Comparison of ENCODE assay signal across 22 cellular contexts in the genomic region with DNA sequence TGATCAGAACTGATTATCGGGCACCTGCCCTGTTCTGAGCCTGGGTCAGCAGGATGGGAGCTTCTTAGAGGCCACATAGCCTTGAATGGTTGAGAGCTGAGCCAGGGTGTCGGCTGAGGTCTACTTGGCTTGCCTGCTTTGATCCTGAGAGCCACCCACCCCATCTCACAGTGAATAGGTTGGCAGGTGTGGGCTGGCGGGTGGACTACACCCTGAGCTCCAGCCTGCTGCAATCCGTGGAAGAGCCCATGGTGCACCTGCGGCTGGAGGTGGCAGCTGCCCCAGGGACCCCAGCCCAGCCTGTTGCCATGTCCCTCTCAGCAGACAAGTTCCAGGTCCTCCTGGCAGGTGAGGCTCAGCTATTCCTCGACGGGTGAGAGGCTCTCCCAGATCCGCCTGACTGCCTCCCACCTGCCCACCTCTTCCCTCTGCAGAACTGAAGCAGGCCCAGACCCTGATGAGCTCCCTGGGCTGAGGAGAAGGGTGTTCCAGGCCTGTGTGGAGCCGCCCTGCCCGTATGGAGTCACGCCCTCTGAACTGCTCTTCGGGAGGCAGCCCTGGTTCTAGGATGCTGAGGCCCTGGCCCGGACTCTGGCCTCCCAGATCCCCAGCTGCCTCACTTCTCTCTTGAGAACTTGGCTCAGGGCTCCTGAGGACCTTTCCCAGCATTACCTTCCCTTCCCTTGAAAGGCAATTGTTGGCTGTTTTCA. TPM values are rescaled to one million over a fixed set of nuclear protein-coding genes. Genes with fewer than 3 reads are reported as not detected.
A peak's percentile ranks its signal among the peaks of the same experiment; 100 is the strongest.
DNase-seq lines count a peak whose midpoint lies in the region; ATAC-seq, FAIRE-seq and TF ChIP-seq lines count a peak whose summit lies in the region.
"Had no signal": no experiment of that assay in that cellular context is flagged by ENCODE, and none has a peak within 500 bp of the region (broad histone marks: within the 10 kb centered on the region; RNA-seq: fewer than 3 reads in every experiment).

No MANE protein-coding gene starts in this region.

- POLR2A ChIA-PET in CD8-positive, alpha-beta memory T cell (lab: Charles Lee) = no interaction called here
- POLR2A ChIA-PET in endothelial cell of umbilical vein (lab: Charles Lee) = no interaction called here

- intact Hi-C loops in endothelial cell of umbilical vein (cut with micrococcal nuclease) = no loop called here

- TSS peak; percentile 8 for BruUV-seq in endothelial cell of umbilical vein (replicated peaks; lab: Mats Ljungman, UMichigan)

- H3K4me2 ChIP-seq in endothelial cell of umbilical vein (ENCODE audit: insufficient read depth, low read length) = no peak overlapping the region
- H3K4me2 ChIP-seq: SK-N-SH had no signal

- no peaks in the 10 kb centered on the region for H3K36me3 ChIP-seq in CD8-positive, alpha-beta memory T cell (ENCODE audit: insufficient read depth, low read length)
- H3K36me3 ChIP-seq in H7 (replicated peaks; ENCODE audit: control insufficient read depth, insufficient read depth, low read length) = peaks cover 3% of the 10 kb centered on the region
- peaks cover 0 to 8% of the 10 kb centered on the region in 2 experiments for H3K36me3 ChIP-seq in endothelial cell of umbilical vein (ENCODE audit: control insufficient read depth in 2 of 2, extremely low read depth in 1 of 2, insufficient read depth in 2 of 2, low read length in 2 of 2)

- H3K36me3 Mint-ChIP-seq in CD8-positive, alpha-beta memory T cell = peaks cover 2 to 18% (median 3%) of the 10 kb centered on the region in 3 donors
- H3K36me3 Mint-ChIP-seq in neural crest cell (ENCODE audit: low read depth) = no peaks in the 10 kb centered on the region

- peak overlapping the region in 2 of 7 donors; percentile 11 to 59 for H3K4me3 Mint-ChIP-seq in CD8-positive, alpha-beta memory T cell
- peak overlapping the region; percentile 75 for H3K4me3 Mint-ChIP-seq in neural crest cell

- peaks cover 14% of the 10 kb centered on the region for H3K4me1 ChIP-seq in CD8-positive, alpha-beta memory T cell (ENCODE audit: insufficient read depth, low read length)
- peaks cover 10% of the 10 kb centered on the region for H3K4me1 ChIP-seq in endothelial cell of umbilical vein (ENCODE audit: control insufficient read depth, extremely low read depth, insufficient read depth, low read length)

- no peaks in the 10 kb centered on the region for H3K27me3 ChIP-seq in CD8-positive, alpha-beta memory T cell (ENCODE audit: insufficient read depth, low read length, poor library complexity, severe bottlenecking)
- H3K27me3 ChIP-seq in H7 (ENCODE audit: control insufficient read depth, insufficient read depth, low read length) (no peaks in the 10 kb centered on the region), endothelial cell of umbilical vein (ENCODE audit: control insufficient read depth in 2 of 2, insufficient read depth in 2 of 2, low read length in 2 of 2) (no peaks in the 10 kb centered on the region)

- dilution Hi-C loops in endothelial cell of umbilical vein (cut with MboI; ENCODE audit: extremely low pct_ligation_motif_present, low sequenced_read_pairs) = no loop called here

- no peaks in the 10 kb centered on the region for H3K27me3 Mint-ChIP-seq in CD8-positive, alpha-beta memory T cell
- peaks cover 5% of the 10 kb centered on the region for H3K27me3 Mint-ChIP-seq in neural crest cell (ENCODE audit: low read depth)

- no peak overlapping the region for H3K9ac ChIP-seq in endothelial cell of umbilical vein (replicated peaks; ENCODE audit: extremely low read depth, insufficient read depth, low read length)
- H3K9ac ChIP-seq: SK-N-SH had no signal

- no peaks in the 10 kb centered on the region for H3K9me3 Mint-ChIP-seq in CD8-positive, alpha-beta memory T cell
- no peaks in the 10 kb centered on the region for H3K9me3 Mint-ChIP-seq in neural crest cell

- ATAC-seq in HG02884 (IDR thresholded peaks at IDR 0.05; ENCODE audit: unreplicated experiment) = no peak
- no peak for ATAC-seq in HG02798 (IDR thresholded peaks at IDR 0.05; ENCODE audit: poor library complexity, unreplicated experiment)

- no peak overlapping the region for H3K4me3 ChIP-seq in CD8-positive, alpha-beta memory T cell (ENCODE audit: low read length)
- H3K4me3 ChIP-seq in H7 (ENCODE audit: insufficient read depth, low read depth, low read length) (no peak overlapping the region), endothelial cell of umbilical vein (replicated peaks in 1 of 3; ENCODE audit: insufficient read depth in 1 of 3, low read depth in 1 of 3, low read length in 3 of 3) (no peak overlapping the region)

- no peak for DNase-seq in CD8-positive, alpha-beta memory T cell
- DNase-seq in H7 (peak; percentile 13), endothelial cell of umbilical vein (ENCODE audit: low read depth, low spot score) (no peak), neural crest cell (ENCODE audit: low read depth, low spot score) (no peak), HUDEP-2 (lab: John Stamatoyannopoulos, UW; ENCODE audit: unreplicated experiment in 76 of 76) (no peak)
- DNase-seq: ACHN, AML-193, DMS 273 treated with DMSO at 0.1 percent for 48 hours, DND-41, NCI-H1092 treated with DMSO at 0.1 percent for 48 hours, NCI-H146, NCI-H2029 treated with DMSO at 0.1 percent for 48 hours, NCI-H2171 treated with DMSO at 0.1 percent for 48 hours, SHP77 treated with DMSO at 0.1 percent for 48 hours, SK-N-SH had no signal

- H3K9me3 ChIP-seq in CD8-positive, alpha-beta memory T cell (ENCODE audit: low read length) = no peaks in the 10 kb centered on the region
- no peaks in the 10 kb centered on the region for H3K9me3 ChIP-seq in endothelial cell of umbilical vein (replicated peaks; ENCODE audit: control insufficient read depth, insufficient read depth, low read length)
- H3K9me3 ChIP-seq: SK-N-SH had no signal

- no peak for TF ChIP-seq CTCF in endothelial cell of umbilical vein (IDR thresholded peaks at IDR 0.05; ENCODE audit: extremely low read depth in 1 of 2, insufficient read depth in 1 of 2, low read depth in 1 of 2, low read length in 2 of 2)
- no peak for TF ChIP-seq CTCF in neural crest cell (conservative IDR thresholded peaks at IDR 0.05)

- no peak overlapping the region for H2AFZ ChIP-seq in endothelial cell of umbilical vein (ENCODE audit: low read depth, low read length)

- H3K27ac Mint-ChIP-seq in CD8-positive, alpha-beta memory T cell = peak overlapping the region in 5 of 8 donors; percentile 32 to 88 (median 55)
- no peak overlapping the region for H3K27ac Mint-ChIP-seq in neural crest cell (ENCODE audit: unreplicated experiment)

- TF ChIP-seq POLR2A in endothelial cell of umbilical vein (IDR thresholded peaks at IDR 0.05; ENCODE audit: low read depth, low read length) = no peak

- no peaks in the 10 kb centered on the region for H3K9me1 ChIP-seq in endothelial cell of umbilical vein (replicated peaks; ENCODE audit: control insufficient read depth, extremely low read depth, insufficient read depth, low read length)

- CTCF ChIA-PET in CD8-positive, alpha-beta memory T cell (lab: Charles Lee) = interaction anchor here (1.2 kb wide), 1 partner anchor 28 kb away, joined by 7 read pairs; a partner anchor contains a TSS
- CTCF ChIA-PET in endothelial cell of umbilical vein (lab: Charles Lee) = interaction anchor here (0.5 kb wide), 1 partner anchor 308 kb away, joined by 3 read pairs; a partner anchor contains a TSS

- no peak overlapping the region for H3K27ac ChIP-seq in CD8-positive, alpha-beta memory T cell (ENCODE audit: low read depth, low read length)
- H3K27ac ChIP-seq in endothelial cell of umbilical vein (ENCODE audit: insufficient read depth, low read depth, low read length) = no peak overlapping the region
- H3K27ac ChIP-seq: C4-2B had no signal

- FAIRE-seq in endothelial cell of umbilical vein (lab: Jason Lieb, UNC) = no peak
- FAIRE-seq: H54 had no signal

- H4K20me1 ChIP-seq in endothelial cell of umbilical vein (replicated peaks; ENCODE audit: control insufficient read depth, extremely low read depth, insufficient read depth, low read length) = no peaks in the 10 kb centered on the region

- H3K4me1 Mint-ChIP-seq in CD8-positive, alpha-beta memory T cell = peaks cover 19 to 25% (median 22%) of the 10 kb centered on the region in 3 donors
- peaks cover 19% of the 10 kb centered on the region for H3K4me1 Mint-ChIP-seq in neural crest cell

- peaks cover 7% of the 10 kb centered on the region for H3K79me2 ChIP-seq in endothelial cell of umbilical vein (ENCODE audit: control insufficient read depth, insufficient read depth, low read length)

RNA-seq across cellular contexts. Expression of a gene that starts 3.8 kb away (rescaled TPM):
- 100 to 1,000 TPM; 102 to 110 TPM for total RNA-seq in CD8-positive, alpha-beta memory T cell
- polyA plus RNA-seq in CD8-positive, alpha-beta memory T cell = 47.8 TPM
- total RNA-seq in H7 (2014; rRNA removed; shearing (Covaris generic)) = 125 and 169 TPM in 2 replicates
- total RNA-seq in endothelial cell of umbilical vein (105 and 114 TPM in 2 replicates), neural crest cell (156 and 161 TPM in 2 replicates)
- 244 and 254 TPM in 2 replicates for polyA plus RNA-seq in endothelial cell of umbilical vein
- polyA plus RNA-seq in endothelial cell of umbilical vein (2011; cell fraction: cytosol; rRNA removed) = 240 and 254 TPM in 2 replicates
- 221 and 233 TPM in 2 replicates for polyA plus RNA-seq in endothelial cell of umbilical vein (2011; cell fraction: nucleus; rRNA removed)
- 65.2 and 76.7 TPM in 2 replicates for polyA plus RNA-seq in endothelial cell of umbilical vein (2012)
- 37.9 and 39.1 TPM in 2 replicates for polyA minus RNA-seq in endothelial cell of umbilical vein
- 105 TPM for polyA minus RNA-seq in endothelial cell of umbilical vein (2011; cell fraction: cytosol; rRNA and poly(A)+ RNA removed)
- polyA minus RNA-seq in endothelial cell of umbilical vein (2011; cell fraction: nucleus; rRNA and poly(A)+ RNA removed) = 15.4 and 18.5 TPM in 2 replicates

RNA-seq across cellular contexts. Expression of a gene that starts 7.2 kb away (rescaled TPM):
- 1 to 10 TPM; 2.0 to 2.3 TPM for total RNA-seq in CD8-positive, alpha-beta memory T cell
- polyA plus RNA-seq in CD8-positive, alpha-beta memory T cell = 2.9 TPM
- total RNA-seq in H7 (2014; rRNA removed; shearing (Covaris generic)) = 14.7 and 23.8 TPM in 2 replicates
- total RNA-seq in endothelial cell of umbilical vein (21.7 and 29.5 TPM in 2 replicates), neural crest cell (18.4 and 20.4 TPM in 2 replicates)
- polyA plus RNA-seq in endothelial cell of umbilical vein = 29.5 and 34.5 TPM in 2 replicates
- 4.2 and 12.2 TPM in 2 replicates for polyA plus RNA-seq in endothelial cell of umbilical vein (2011; cell fraction: cytosol; rRNA removed)
- 156 and 206 TPM in 2 replicates for polyA plus RNA-seq in endothelial cell of umbilical vein (2011; cell fraction: nucleus; rRNA removed)
- 10.6 and 11.3 TPM in 2 replicates for polyA plus RNA-seq in endothelial cell of umbilical vein (2012)
- polyA minus RNA-seq in endothelial cell of umbilical vein = 14.8 and 29.0 TPM in 2 replicates
- 3.4 TPM for polyA minus RNA-seq in endothelial cell of umbilical vein (2011; cell fraction: cytosol; rRNA and poly(A)+ RNA removed)
- 23.5 and 34.7 TPM in 2 replicates for polyA minus RNA-seq in endothelial cell of umbilical vein (2011; cell fraction: nucleus; rRNA and poly(A)+ RNA removed)

RNA-seq across cellular contexts. Expression of a gene that starts 28.7 kb away (rescaled TPM):
- 100 to 1,000 TPM; 127 to 133 TPM for total RNA-seq in CD8-positive, alpha-beta memory T cell
- polyA plus RNA-seq in CD8-positive, alpha-beta memory T cell = 32.0 TPM
- total RNA-seq in H7 (2014; rRNA removed; shearing (Covaris generic)) = 79.8 and 118 TPM in 2 replicates
- total RNA-seq in endothelial cell of umbilical vein = 248 TPM in 2 replicates
- 198 and 220 TPM in 2 replicates for polyA plus RNA-seq in endothelial cell of umbilical vein
- 36.8 and 59.2 TPM in 2 replicates for polyA plus RNA-seq in endothelial cell of umbilical vein (2011; cell fraction: cytosol; rRNA removed)
- polyA plus RNA-seq in endothelial cell of umbilical vein (2011; cell fraction: nucleus; rRNA removed) = 1,499 and 1,889 TPM in 2 replicates
- 119 and 124 TPM in 2 replicates for polyA plus RNA-seq in endothelial cell of umbilical vein (2012)
- 143 and 184 TPM in 2 replicates for polyA minus RNA-seq in endothelial cell of umbilical vein
- polyA minus RNA-seq in endothelial cell of umbilical vein (2011; cell fraction: cytosol; rRNA and poly(A)+ RNA removed) = 50.2 TPM
- polyA minus RNA-seq in endothelial cell of umbilical vein (2011; cell fraction: nucleus; rRNA and poly(A)+ RNA removed) = 260 and 342 TPM in 2 replicates
- 209 and 222 TPM in 2 replicates for total RNA-seq in neural crest cell

RNA-seq across cellular contexts. Expression of a gene that starts 57.1 kb away (rescaled TPM):
- total RNA-seq in CD8-positive, alpha-beta memory T cell = not detected
- polyA plus RNA-seq in CD8-positive, alpha-beta memory T cell = not detected
- 0.28 and 1.1 TPM in 2 replicates for total RNA-seq in H7 (2014; rRNA removed; shearing (Covaris generic))
- not detected in 2 replicates for total RNA-seq in endothelial cell of umbilical vein
- not detected in 2 replicates for polyA plus RNA-seq in endothelial cell of umbilical vein
- polyA plus RNA-seq in endothelial cell of umbilical vein (2011; cell fraction: cytosol; rRNA removed) = not detected in 2 replicates
- polyA plus RNA-seq in endothelial cell of umbilical vein (2011; cell fraction: nucleus; rRNA removed) = not detected in 2 replicates
- polyA plus RNA-seq in endothelial cell of umbilical vein (2012) = not detected in 2 replicates
- polyA minus RNA-seq in endothelial cell of umbilical vein = not detected in 2 replicates
- not detected for polyA minus RNA-seq in endothelial cell of umbilical vein (2011; cell fraction: cytosol; rRNA and poly(A)+ RNA removed)
- not detected in 2 replicates for polyA minus RNA-seq in endothelial cell of umbilical vein (2011; cell fraction: nucleus; rRNA and poly(A)+ RNA removed)
- total RNA-seq in neural crest cell = not detected in 2 replicates
- total RNA-seq: G401, LHCN-M2, NCI-H460 had no signal
